9 cellular contexts compared by ENCODE assay signal in genomic region chr1:155499953-155500621, GRCh38.
DNase-seq lines count a peak whose midpoint lies in the region; ATAC-seq and TF ChIP-seq lines count a peak whose summit lies in the region.
"Had no signal": no experiment of that assay in that cellular context is flagged by ENCODE, and none has a peak within 500 bp of the region (broad histone marks: within the 10 kb centered on the region; RNA-seq: fewer than 3 reads in every experiment).

No MANE protein-coding gene starts in this region.

- H3K4me3 Mint-ChIP-seq in glutamatergic neuron (ENCODE audit: unreplicated experiment) = no peak overlapping the region

- H3K36me3 ChIP-seq in gastrocnemius medialis = no peaks in the 10 kb centered on the region

- intact Hi-C loops in dorsolateral prefrontal cortex (cut with DNase I) (loop anchor here in 1 of 2 donors (5.0 kb wide), 1 partner anchor 173 kb away; no protein-coding TSS in a partner anchor), gastrocnemius medialis (cut with DNase I; ENCODE audit: low total_unique reads) (no loop called here)

- no peak overlapping the region for H3K27ac Mint-ChIP-seq in glutamatergic neuron (ENCODE audit: unreplicated experiment)

- no peaks in the 10 kb centered on the region for H3K9me3 Mint-ChIP-seq in glutamatergic neuron (ENCODE audit: unreplicated experiment)

- no peak for ATAC-seq in gastrocnemius medialis

- H3K27me3 ChIP-seq in dorsolateral prefrontal cortex (no peaks in the 10 kb centered on the region), gastrocnemius medialis (no peaks in the 10 kb centered on the region)

- H3K4me3 ChIP-seq in dorsolateral prefrontal cortex (peak overlapping the region in 33 of 59 donors; percentile 0 to 49 (median 17)), retinal pigment epithelial cell (ENCODE audit: low read length) (no peak overlapping the region), gastrocnemius medialis (no peak overlapping the region)
- H3K4me3 ChIP-seq: skin epidermis had no signal

- CTCF ChIA-PET in HEK293T (lab: Yijun Ruan, JAX) = interaction anchor here (0.9 to 1.2 kb wide), 3 partner anchors 11 to 41 kb away, joined by 3 read pairs; no protein-coding TSS in a partner anchor

- H3K36me3 Mint-ChIP-seq in glutamatergic neuron (ENCODE audit: unreplicated experiment) = no peaks in the 10 kb centered on the region

- H3K4me1 Mint-ChIP-seq in glutamatergic neuron (ENCODE audit: low read depth, unreplicated experiment) = peaks cover 6% of the 10 kb centered on the region

- no peak for TF ChIP-seq CTCF in dorsolateral prefrontal cortex (IDR thresholded peaks at IDR 0.05 in 54 of 56, conservative IDR thresholded peaks at IDR 0.05 in 2 of 56; ENCODE audit: low read depth in 1 of 56, partially characterized antibody in 56 of 56)
- TF ChIP-seq CTCF in retinal pigment epithelial cell (conservative IDR thresholded peaks at IDR 0.05; ENCODE audit: low read depth, low read length) = no peak
- no peak for TF ChIP-seq CTCF in gastrocnemius medialis (IDR thresholded peaks at IDR 0.05 in 4 of 5, conservative IDR thresholded peaks at IDR 0.05 in 1 of 5)
- no peak for TF ChIP-seq CTCF in glutamatergic neuron (IDR thresholded peaks at IDR 0.05; ENCODE audit: partially characterized antibody, unreplicated experiment)

- no peaks in the 10 kb centered on the region for H3K9me3 ChIP-seq in gastrocnemius medialis

- in situ Hi-C loops in gastrocnemius medialis (cut with MboI; ENCODE audit: low sequenced_read_pairs in 4 of 4) = no loop called here

- no peak for TF ChIP-seq POLR2A in gastrocnemius medialis (IDR thresholded peaks at IDR 0.05)

- H3K27ac ChIP-seq in dorsolateral prefrontal cortex (peak overlapping the region in 43 of 59 donors; percentile 2 to 75 (median 39)), gastrocnemius medialis (no peak overlapping the region)

- H3K27me3 Mint-ChIP-seq in glutamatergic neuron (ENCODE audit: unreplicated experiment) = no peaks in the 10 kb centered on the region

- peaks cover 25 to 33% of the 10 kb centered on the region in 2 donors for H3K4me1 ChIP-seq in gastrocnemius medialis

- DNase-seq in COR-L47 (lab: John Stamatoyannopoulos, UW) = peak; percentile 82
- DNase-seq in HEK293T (ENCODE audit: extremely low spot score) = peak; percentile 41
- DNase-seq in NCI-H524 (lab: John Stamatoyannopoulos, UW) = peak; percentile 21 to 60
- DNase-seq in dorsolateral prefrontal cortex = peak in 1 of 10 donors; percentile 29
- peak; percentile 21 for DNase-seq in retinal pigment epithelial cell (ENCODE audit: low read depth)
- no peak for DNase-seq in Kasumi-1 (lab: John Stamatoyannopoulos, UW)
- DNase-seq in gastrocnemius medialis = no peak
- DNase-seq in glutamatergic neuron = no peak

- POLR2A ChIA-PET in HEK293T (lab: Yijun Ruan, JAX) = no interaction called here

TF ChIP-seq in HEK293T, 16 proteins besides CTCF, POLR2A, EP300 and RAD21:
- TF ChIP-seq ZNF384 (IDR thresholded peaks at IDR 0.05) (0 out of 2 replicates have a peak, but pooled peaks have one; percentile 26), NFRKB (IDR thresholded peaks at IDR 0.05) (no peak)

Comparison
In these comparisons a context has a peak if more than half of its experiments do, and no peak if none do; other contexts are left out.
1. DNase-seq: peak in COR-L47 (single experiment), HEK293T (single experiment), NCI-H524 (2 of 2) and retinal pigment epithelial cell (single experiment); none in Kasumi-1 (0 of 2), gastrocnemius medialis (0 of 2) and glutamatergic neuron (single experiment).
2. H3K27ac ChIP-seq: peak in dorsolateral prefrontal cortex (43 of 59); none in gastrocnemius medialis (0 of 4).
3. H3K4me3 ChIP-seq: peak in dorsolateral prefrontal cortex (33 of 59); none in retinal pigment epithelial cell (single experiment) and gastrocnemius medialis (0 of 4).